ENCODE assay signal across 9 cellular contexts in the genomic region with DNA sequence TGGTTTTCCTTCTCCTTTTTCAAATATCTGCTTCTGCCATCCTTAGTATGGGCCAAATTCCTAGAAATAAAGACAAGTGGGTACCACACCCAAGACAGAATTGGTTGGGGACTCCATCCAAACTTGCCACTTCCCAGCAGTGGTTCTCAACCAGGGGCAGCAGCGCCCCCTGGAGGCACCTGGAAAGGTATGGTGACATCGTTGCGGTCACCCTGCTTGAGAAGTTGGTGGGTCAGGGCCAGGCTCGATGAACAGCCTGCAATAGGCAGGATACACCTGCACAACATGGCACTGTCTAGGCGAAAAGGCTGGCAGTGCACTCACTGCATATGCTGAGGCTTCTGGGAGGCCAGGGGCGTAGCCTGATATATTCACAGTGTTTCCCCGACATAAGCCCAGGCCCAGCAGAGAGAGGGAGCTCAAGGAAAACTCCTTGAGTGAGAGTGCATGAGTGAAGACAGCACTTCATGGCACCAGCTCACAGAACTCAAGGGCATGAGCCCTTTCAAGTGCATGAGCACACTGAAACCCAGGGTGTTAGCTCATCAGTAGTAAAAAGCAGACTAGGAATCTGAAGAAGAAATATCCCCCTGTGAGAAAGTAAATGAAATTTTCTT.
DNase-seq lines count a peak whose midpoint lies in the region; ATAC-seq lines count a peak whose summit lies in the region.
"Had no signal": no experiment of that assay in that cellular context is flagged by ENCODE, and none has a peak within 500 bp of the region (broad histone marks: within the 10 kb centered on the region; RNA-seq: fewer than 3 reads in every experiment).

No MANE protein-coding gene starts in this region.

- intact Hi-C loops in posterior cingulate gyrus (cut with DNase I) = loop anchor here (1.0 to 10.0 kb wide), 2 partner anchors 25 to 404 kb away; partner anchors contain the start of gene DYNLRB2

- ATAC-seq in HG02884 (IDR thresholded peaks at IDR 0.05; ENCODE audit: unreplicated experiment) (peak; percentile 63), GM18517 (IDR thresholded peaks at IDR 0.05; ENCODE audit: unreplicated experiment) (no peak), GM21367 (IDR thresholded peaks at IDR 0.05; ENCODE audit: unreplicated experiment) (no peak)
- ATAC-seq: T-helper 17 cell had no signal

- peak; percentile 59 for DNase-seq in EL
- DNase-seq in UCSD-AML1 (lab: John Stamatoyannopoulos, UW; ENCODE audit: unreplicated experiment) = peak; percentile 58
- peak; percentile 24 for DNase-seq in fibroblast of peridontal ligament (ENCODE audit: extremely low read depth)
- DNase-seq in posterior cingulate gyrus = peak in 8 of 10 donors; percentile 25 to 94 (median 54)
- no peak for DNase-seq in GM19240 (ENCODE audit: insufficient read length, low spot score)
